Comparison of ENCODE assay signal across 3 cellular contexts in the genomic region with DNA sequence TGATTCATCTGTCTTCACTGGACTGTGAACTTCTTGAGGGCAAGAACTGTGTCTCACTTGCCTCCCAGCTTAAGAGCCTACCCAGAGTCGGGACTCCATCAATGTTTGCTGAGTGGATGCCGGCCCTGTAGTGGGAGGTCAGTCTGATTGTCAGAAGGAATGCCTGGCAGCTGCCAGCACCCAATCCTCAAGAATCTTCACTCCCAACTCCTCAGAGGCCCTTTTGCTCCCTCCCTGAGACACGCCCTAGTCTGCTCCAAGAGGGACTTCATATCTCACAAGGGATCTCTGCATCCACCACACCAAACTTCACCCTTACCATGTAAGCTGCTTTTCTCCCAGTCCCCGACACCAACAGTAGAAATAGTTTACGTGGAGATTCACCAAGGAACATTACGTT.
A peak's percentile ranks its signal among the peaks of the same experiment; 100 is the strongest.
TF ChIP-seq lines count a peak whose summit lies in the region.

No MANE protein-coding gene starts in this region.

TF ChIP-seq in SK-N-SH, 30 proteins besides CTCF, POLR2A, EP300 and RAD21:
- TF ChIP-seq, protein P1, sequence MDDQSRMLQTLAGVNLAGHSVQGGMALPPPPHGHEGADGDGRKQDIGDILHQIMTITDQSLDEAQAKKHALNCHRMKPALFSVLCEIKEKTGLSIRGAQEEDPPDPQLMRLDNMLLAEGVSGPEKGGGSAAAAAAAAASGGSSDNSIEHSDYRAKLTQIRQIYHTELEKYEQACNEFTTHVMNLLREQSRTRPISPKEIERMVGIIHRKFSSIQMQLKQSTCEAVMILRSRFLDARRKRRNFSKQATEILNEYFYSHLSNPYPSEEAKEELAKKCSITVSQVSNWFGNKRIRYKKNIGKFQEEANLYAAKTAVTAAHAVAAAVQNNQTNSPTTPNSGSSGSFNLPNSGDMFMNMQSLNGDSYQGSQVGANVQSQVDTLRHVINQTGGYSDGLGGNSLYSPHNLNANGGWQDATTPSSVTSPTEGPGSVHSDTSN (IDR thresholded peaks at IDR 0.05), result peak; percentile 36
- TF ChIP-seq, protein P2, sequence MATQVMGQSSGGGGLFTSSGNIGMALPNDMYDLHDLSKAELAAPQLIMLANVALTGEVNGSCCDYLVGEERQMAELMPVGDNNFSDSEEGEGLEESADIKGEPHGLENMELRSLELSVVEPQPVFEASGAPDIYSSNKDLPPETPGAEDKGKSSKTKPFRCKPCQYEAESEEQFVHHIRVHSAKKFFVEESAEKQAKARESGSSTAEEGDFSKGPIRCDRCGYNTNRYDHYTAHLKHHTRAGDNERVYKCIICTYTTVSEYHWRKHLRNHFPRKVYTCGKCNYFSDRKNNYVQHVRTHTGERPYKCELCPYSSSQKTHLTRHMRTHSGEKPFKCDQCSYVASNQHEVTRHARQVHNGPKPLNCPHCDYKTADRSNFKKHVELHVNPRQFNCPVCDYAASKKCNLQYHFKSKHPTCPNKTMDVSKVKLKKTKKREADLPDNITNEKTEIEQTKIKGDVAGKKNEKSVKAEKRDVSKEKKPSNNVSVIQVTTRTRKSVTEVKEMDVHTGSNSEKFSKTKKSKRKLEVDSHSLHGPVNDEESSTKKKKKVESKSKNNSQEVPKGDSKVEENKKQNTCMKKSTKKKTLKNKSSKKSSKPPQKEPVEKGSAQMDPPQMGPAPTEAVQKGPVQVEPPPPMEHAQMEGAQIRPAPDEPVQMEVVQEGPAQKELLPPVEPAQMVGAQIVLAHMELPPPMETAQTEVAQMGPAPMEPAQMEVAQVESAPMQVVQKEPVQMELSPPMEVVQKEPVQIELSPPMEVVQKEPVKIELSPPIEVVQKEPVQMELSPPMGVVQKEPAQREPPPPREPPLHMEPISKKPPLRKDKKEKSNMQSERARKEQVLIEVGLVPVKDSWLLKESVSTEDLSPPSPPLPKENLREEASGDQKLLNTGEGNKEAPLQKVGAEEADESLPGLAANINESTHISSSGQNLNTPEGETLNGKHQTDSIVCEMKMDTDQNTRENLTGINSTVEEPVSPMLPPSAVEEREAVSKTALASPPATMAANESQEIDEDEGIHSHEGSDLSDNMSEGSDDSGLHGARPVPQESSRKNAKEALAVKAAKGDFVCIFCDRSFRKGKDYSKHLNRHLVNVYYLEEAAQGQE (IDR thresholded peaks at IDR 0.05; ENCODE audit: low read depth, low read length), result no peak

TF ChIP-seq in SK-N-SH treated with all-trans-retinoic acid at 6 μM for 48 hours, 23 proteins besides CTCF, POLR2A, EP300 and RAD21:
- TF ChIP-seq ISL1 (CRISPR knock-in tag; IDR thresholded peaks at IDR 0.05), result no peak
- TF ChIP-seq ZFP30 (CRISPR knock-in tag; IDR thresholded peaks at IDR 0.05), result no peak
- TF ChIP-seq, protein P3, sequence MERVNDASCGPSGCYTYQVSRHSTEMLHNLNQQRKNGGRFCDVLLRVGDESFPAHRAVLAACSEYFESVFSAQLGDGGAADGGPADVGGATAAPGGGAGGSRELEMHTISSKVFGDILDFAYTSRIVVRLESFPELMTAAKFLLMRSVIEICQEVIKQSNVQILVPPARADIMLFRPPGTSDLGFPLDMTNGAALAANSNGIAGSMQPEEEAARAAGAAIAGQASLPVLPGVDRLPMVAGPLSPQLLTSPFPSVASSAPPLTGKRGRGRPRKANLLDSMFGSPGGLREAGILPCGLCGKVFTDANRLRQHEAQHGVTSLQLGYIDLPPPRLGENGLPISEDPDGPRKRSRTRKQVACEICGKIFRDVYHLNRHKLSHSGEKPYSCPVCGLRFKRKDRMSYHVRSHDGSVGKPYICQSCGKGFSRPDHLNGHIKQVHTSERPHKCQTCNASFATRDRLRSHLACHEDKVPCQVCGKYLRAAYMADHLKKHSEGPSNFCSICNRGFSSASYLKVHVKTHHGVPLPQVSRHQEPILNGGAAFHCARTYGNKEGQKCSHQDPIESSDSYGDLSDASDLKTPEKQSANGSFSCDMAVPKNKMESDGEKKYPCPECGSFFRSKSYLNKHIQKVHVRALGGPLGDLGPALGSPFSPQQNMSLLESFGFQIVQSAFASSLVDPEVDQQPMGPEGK (CRISPR knock-in tag; IDR thresholded peaks at IDR 0.05; ENCODE audit: borderline replicate concordance), result no peak
- TF ChIP-seq ZC3H10 (CRISPR knock-in tag; IDR thresholded peaks at IDR 0.05), result no peak
- TF ChIP-seq ZNF565 (CRISPR knock-in tag; conservative IDR thresholded peaks at IDR 0.05; ENCODE audit: low read depth), result no peak
- no peak for TF ChIP-seq TCF4 (CRISPR knock-in tag; IDR thresholded peaks at IDR 0.05; ENCODE audit: borderline replicate concordance)
- no peak for TF ChIP-seq ZNF8 (CRISPR knock-in tag; IDR thresholded peaks at IDR 0.05)
- TF ChIP-seq RARB (CRISPR knock-in tag; IDR thresholded peaks at IDR 0.05), result no peak
- no peak for TF ChIP-seq GLIS3 (CRISPR knock-in tag; IDR thresholded peaks at IDR 0.05)
- TF ChIP-seq, protein P4, sequence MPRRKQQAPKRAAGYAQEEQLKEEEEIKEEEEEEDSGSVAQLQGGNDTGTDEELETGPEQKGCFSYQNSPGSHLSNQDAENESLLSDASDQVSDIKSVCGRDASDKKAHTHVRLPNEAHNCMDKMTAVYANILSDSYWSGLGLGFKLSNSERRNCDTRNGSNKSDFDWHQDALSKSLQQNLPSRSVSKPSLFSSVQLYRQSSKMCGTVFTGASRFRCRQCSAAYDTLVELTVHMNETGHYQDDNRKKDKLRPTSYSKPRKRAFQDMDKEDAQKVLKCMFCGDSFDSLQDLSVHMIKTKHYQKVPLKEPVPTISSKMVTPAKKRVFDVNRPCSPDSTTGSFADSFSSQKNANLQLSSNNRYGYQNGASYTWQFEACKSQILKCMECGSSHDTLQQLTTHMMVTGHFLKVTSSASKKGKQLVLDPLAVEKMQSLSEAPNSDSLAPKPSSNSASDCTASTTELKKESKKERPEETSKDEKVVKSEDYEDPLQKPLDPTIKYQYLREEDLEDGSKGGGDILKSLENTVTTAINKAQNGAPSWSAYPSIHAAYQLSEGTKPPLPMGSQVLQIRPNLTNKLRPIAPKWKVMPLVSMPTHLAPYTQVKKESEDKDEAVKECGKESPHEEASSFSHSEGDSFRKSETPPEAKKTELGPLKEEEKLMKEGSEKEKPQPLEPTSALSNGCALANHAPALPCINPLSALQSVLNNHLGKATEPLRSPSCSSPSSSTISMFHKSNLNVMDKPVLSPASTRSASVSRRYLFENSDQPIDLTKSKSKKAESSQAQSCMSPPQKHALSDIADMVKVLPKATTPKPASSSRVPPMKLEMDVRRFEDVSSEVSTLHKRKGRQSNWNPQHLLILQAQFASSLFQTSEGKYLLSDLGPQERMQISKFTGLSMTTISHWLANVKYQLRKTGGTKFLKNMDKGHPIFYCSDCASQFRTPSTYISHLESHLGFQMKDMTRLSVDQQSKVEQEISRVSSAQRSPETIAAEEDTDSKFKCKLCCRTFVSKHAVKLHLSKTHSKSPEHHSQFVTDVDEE (CRISPR knock-in tag; IDR thresholded peaks at IDR 0.05), result no peak
- TF ChIP-seq, protein P5, sequence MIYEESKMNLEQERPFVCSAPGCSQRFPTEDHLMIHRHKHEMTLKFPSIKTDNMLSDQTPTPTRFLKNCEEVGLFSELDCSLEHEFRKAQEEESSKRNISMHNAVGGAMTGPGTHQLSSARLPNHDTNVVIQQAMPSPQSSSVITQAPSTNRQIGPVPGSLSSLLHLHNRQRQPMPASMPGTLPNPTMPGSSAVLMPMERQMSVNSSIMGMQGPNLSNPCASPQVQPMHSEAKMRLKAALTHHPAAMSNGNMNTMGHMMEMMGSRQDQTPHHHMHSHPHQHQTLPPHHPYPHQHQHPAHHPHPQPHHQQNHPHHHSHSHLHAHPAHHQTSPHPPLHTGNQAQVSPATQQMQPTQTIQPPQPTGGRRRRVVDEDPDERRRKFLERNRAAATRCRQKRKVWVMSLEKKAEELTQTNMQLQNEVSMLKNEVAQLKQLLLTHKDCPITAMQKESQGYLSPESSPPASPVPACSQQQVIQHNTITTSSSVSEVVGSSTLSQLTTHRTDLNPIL (CRISPR knock-in tag; IDR thresholded peaks at IDR 0.05; ENCODE audit: low read depth), result no peak
- no peak for TF ChIP-seq TOX (CRISPR knock-in tag; IDR thresholded peaks at IDR 0.05; ENCODE audit: borderline replicate concordance)

TF ChIP-seq in K562, 482 proteins besides CTCF, POLR2A, EP300 and RAD21:
- TF ChIP-seq TGIF2 (CRISPR knock-in tag; IDR thresholded peaks at IDR 0.05), result no peak
- TF ChIP-seq, protein P6, sequence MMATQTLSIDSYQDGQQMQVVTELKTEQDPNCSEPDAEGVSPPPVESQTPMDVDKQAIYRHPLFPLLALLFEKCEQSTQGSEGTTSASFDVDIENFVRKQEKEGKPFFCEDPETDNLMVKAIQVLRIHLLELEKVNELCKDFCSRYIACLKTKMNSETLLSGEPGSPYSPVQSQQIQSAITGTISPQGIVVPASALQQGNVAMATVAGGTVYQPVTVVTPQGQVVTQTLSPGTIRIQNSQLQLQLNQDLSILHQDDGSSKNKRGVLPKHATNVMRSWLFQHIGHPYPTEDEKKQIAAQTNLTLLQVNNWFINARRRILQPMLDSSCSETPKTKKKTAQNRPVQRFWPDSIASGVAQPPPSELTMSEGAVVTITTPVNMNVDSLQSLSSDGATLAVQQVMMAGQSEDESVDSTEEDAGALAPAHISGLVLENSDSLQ (IDR thresholded peaks at IDR 0.05), result 0 out of 2 replicates have a peak, but pooled peaks have one; percentile 27
- no peak for TF ChIP-seq MIER1 (IDR thresholded peaks at IDR 0.05; ENCODE audit: low read depth)
- TF ChIP-seq ZNF41 (CRISPR knock-in tag; conservative IDR thresholded peaks at IDR 0.05), result no peak
- TF ChIP-seq EP400 (IDR thresholded peaks at IDR 0.05), result no peak
- no peak for TF ChIP-seq HIVEP1 (CRISPR knock-in tag; IDR thresholded peaks at IDR 0.05)
